Comparison of ENCODE assay signal across 18 cellular contexts in the genomic region with DNA sequence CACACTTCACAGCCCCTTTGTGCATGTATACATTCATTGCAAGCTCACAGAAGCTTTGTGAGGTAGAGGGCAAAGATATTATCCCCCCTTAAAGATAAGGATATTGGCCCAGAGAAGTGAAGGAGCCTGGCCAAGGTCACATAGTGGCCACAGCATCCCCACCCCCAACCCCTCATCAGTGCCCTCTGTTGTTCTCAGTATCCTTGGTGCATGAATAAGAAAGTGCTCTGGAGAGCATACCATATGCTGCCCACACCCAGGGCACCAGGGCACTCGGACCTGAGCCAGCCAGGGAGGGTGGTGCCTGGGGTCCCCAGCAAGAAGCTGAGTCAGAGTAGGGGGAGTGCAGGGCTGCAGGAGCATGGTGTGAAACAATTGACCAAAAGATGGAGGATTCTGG. TPM values are rescaled to one million over a fixed set of nuclear protein-coding genes. Genes with fewer than 3 reads are reported as not detected.
DNase-seq lines count a peak whose midpoint lies in the region; ATAC-seq, FAIRE-seq and TF ChIP-seq lines count a peak whose summit lies in the region.
"Had no signal": no experiment of that assay in that cellular context is flagged by ENCODE, and none has a peak within 500 bp of the region (broad histone marks: within the 10 kb centered on the region; RNA-seq: fewer than 3 reads in every experiment).

No MANE protein-coding gene starts in this region.

- H3K9me3 Mint-ChIP-seq in GM23338 (peaks cover 6% of the 10 kb centered on the region; the same call in 2 of the 3 replicates), astrocyte (ENCODE audit: unreplicated experiment) (peaks cover under 1% of the 10 kb centered on the region)
- H3K9me3 Mint-ChIP-seq: activated naive CD8-positive, alpha-beta T cell treated with anti-CD3 and anti-CD28 coated beads, Interleukin-2, amount 10 ng/mL, durations not matched to agents 7 days and 5 days; HFFc6 had no signal

- H3K36me3 ChIP-seq in GM23338 (ENCODE audit: insufficient read depth) (no peaks in the 10 kb centered on the region), astrocyte (ENCODE audit: insufficient read depth, low read length) (no peaks in the 10 kb centered on the region)
- H3K36me3 ChIP-seq: MG63, Peyer's patch had no signal

- H3K27ac ChIP-seq in GM23338 (ENCODE audit: low read depth) (peak overlapping the region; percentile 92), astrocyte (ENCODE audit: low read depth, low read length) (no peak overlapping the region)

- H4K20me1 ChIP-seq in GM23338 (replicated peaks; ENCODE audit: insufficient read depth) (no peaks in the 10 kb centered on the region; the same call in 1 of the 2 replicates), astrocyte (ENCODE audit: insufficient read depth, low read length) (no peaks in the 10 kb centered on the region)

- H3K4me1 Mint-ChIP-seq in GM23338 (peaks cover 68% of the 10 kb centered on the region), astrocyte (ENCODE audit: low read depth, unreplicated experiment) (peaks cover 67% of the 10 kb centered on the region)

- H3K27me3 Mint-ChIP-seq in GM23338 (ENCODE audit: insufficient read depth, low read depth, poor library complexity) = peaks cover 46% of the 10 kb centered on the region
- H3K27me3 Mint-ChIP-seq in astrocyte (ENCODE audit: low read depth, unreplicated experiment) = peaks cover 1% of the 10 kb centered on the region

- H3K9me2 ChIP-seq in GM23338 (ENCODE audit: insufficient read depth) = no peaks in the 10 kb centered on the region

- H3K79me2 ChIP-seq in GM23338 (replicated peaks; ENCODE audit: insufficient read depth) (0 out of 2 replicates have a peak, but pooled peaks cover 9% of the 10 kb centered on the region), astrocyte (ENCODE audit: insufficient read depth, low read length) (no peaks in the 10 kb centered on the region)

- H3K27ac Mint-ChIP-seq in GM23338 = peak overlapping the region; percentile 95
- peak overlapping the region; percentile 95 for H3K27ac Mint-ChIP-seq in astrocyte (ENCODE audit: unreplicated experiment)
- H3K27ac Mint-ChIP-seq: activated CD4-positive, alpha-beta T cell treated with anti-CD3 and anti-CD28 coated beads for 36 hours; HFFc6 had no signal

- peaks cover 52% of the 10 kb centered on the region for H3K4me1 ChIP-seq in GM23338 (ENCODE audit: insufficient read depth)
- H3K4me1 ChIP-seq in astrocyte (ENCODE audit: insufficient read depth, low read length) = peaks cover 51% of the 10 kb centered on the region

- no peak for FAIRE-seq in astrocyte (lab: Jason Lieb, UNC)

- H3K4me3 ChIP-seq in GM23338 = peak overlapping the region; percentile 86
- H3K4me3 ChIP-seq in astrocyte (ENCODE audit: insufficient read depth, low read depth, low read length) = no peak overlapping the region
- H3K4me3 ChIP-seq: MG63, Peyer's patch had no signal

- peak overlapping the region; percentile 69; the same call in 2 of the 3 replicates for H3K4me3 Mint-ChIP-seq in GM23338
- peak overlapping the region; percentile 86 for H3K4me3 Mint-ChIP-seq in astrocyte (ENCODE audit: unreplicated experiment)
- H3K4me3 Mint-ChIP-seq: activated CD4-positive, alpha-beta T cell treated with anti-CD3 and anti-CD28 coated beads for 36 hours; activated naive CD8-positive, alpha-beta T cell treated with anti-CD3 and anti-CD28 coated beads, Interleukin-2, amount 10 ng/mL, durations not matched to agents 7 days and 5 days had no signal

- H3K4me2 ChIP-seq in GM23338 = peak overlapping the region; percentile 76
- peak overlapping the region; percentile 72 for H3K4me2 ChIP-seq in astrocyte (ENCODE audit: low read length)

- no peak overlapping the region for H3K9ac ChIP-seq in astrocyte (ENCODE audit: low read length)

- no peaks in the 10 kb centered on the region for H3K9me3 ChIP-seq in astrocyte (ENCODE audit: insufficient read depth, low read depth, low read length)
- H3K9me3 ChIP-seq: MG63 had no signal

- H2AFZ ChIP-seq in GM23338 (no peak overlapping the region), astrocyte (ENCODE audit: low read depth, low read length) (no peak overlapping the region)

- H3K27me3 ChIP-seq in GM23338 (ENCODE audit: insufficient read depth) (peaks cover 32% of the 10 kb centered on the region), astrocyte (ENCODE audit: insufficient read depth, low read length) (peaks cover 9% of the 10 kb centered on the region)
- H3K27me3 ChIP-seq: MG63, Peyer's patch had no signal

- no peak for TF ChIP-seq CTCF in GM23338 (conservative IDR thresholded peaks at IDR 0.05; ENCODE audit: low read depth in 2 of 2)
- no peak for TF ChIP-seq CTCF in astrocyte (IDR thresholded peaks at IDR 0.05; ENCODE audit: insufficient read depth, low read depth, low read length)

- ATAC-seq in GM23338 (no peak), GM21423 (IDR thresholded peaks at IDR 0.05; ENCODE audit: unreplicated experiment) (no peak), HG02678 (IDR thresholded peaks at IDR 0.05; ENCODE audit: unreplicated experiment) (no peak), GM19467 (IDR thresholded peaks at IDR 0.05; ENCODE audit: unreplicated experiment) (no peak)
- ATAC-seq: activated CD4-positive, alpha-beta T cell treated with anti-CD3 and anti-CD28 coated beads for 36 hours had no signal

- H3F3A ChIP-seq in GM23338 (replicated peaks; ENCODE audit: low read depth) = peaks cover 12% of the 10 kb centered on the region; the same call in 1 of the 2 replicates

- peaks cover 10% of the 10 kb centered on the region for H3K36me3 Mint-ChIP-seq in GM23338 (ENCODE audit: low read depth)
- peaks cover 18% of the 10 kb centered on the region for H3K36me3 Mint-ChIP-seq in astrocyte (ENCODE audit: low read depth, unreplicated experiment)
- H3K36me3 Mint-ChIP-seq: activated naive CD8-positive, alpha-beta T cell treated with anti-CD3 and anti-CD28 coated beads, Interleukin-2, amount 10 ng/mL, durations not matched to agents 7 days and 5 days had no signal

- peak; percentile 46 for DNase-seq in GM23338 (ENCODE audit: low spot score)
- DNase-seq in astrocyte (ENCODE audit: low read depth) = no peak
- peak; percentile 63 for DNase-seq in islet precursor cell
- DNase-seq in renal cortical epithelial cell (ENCODE audit: low read depth) = peak; percentile 49
- DNase-seq in nucleus accumbens (lab: John Stamatoyannopoulos, UW) = no peak
- DNase-seq: activated CD4-positive, alpha-beta T cell treated with anti-CD3 and anti-CD28 coated beads for 36 hours; activated naive CD8-positive, alpha-beta T cell treated with anti-CD3 and anti-CD28 coated beads, Interleukin-2, amount 10 ng/mL, durations not matched to agents 7 days and 5 days; central memory CD4-positive, alpha-beta T cell; HFFc6; hypothalamus; MG63; NCI-H2081 treated with DMSO at 0.1 percent for 48 hours; NCI-H526 treated with DMSO at 0.1 percent for 48 hours; Peyer's patch had no signal

TF ChIP-seq in GM23338, 12 proteins besides CTCF, POLR2A, EP300 and RAD21:
- no peak for TF ChIP-seq REST (IDR thresholded peaks at IDR 0.05; ENCODE audit: unreplicated experiment)
- no peak for TF ChIP-seq JUNB (IDR thresholded peaks at IDR 0.05; ENCODE audit: unreplicated experiment)
- no peak for TF ChIP-seq ETS1 (IDR thresholded peaks at IDR 0.05)
- TF ChIP-seq CREB1 (CRISPR knock-in tag; IDR thresholded peaks at IDR 0.05; ENCODE audit: low read depth) = no peak
- no peak for TF ChIP-seq NANOG (IDR thresholded peaks at IDR 0.05; ENCODE audit: borderline replicate concordance)
- no peak for TF ChIP-seq STAT1 (IDR thresholded peaks at IDR 0.05; ENCODE audit: unreplicated experiment)
- no peak for TF ChIP-seq ZNF114 (CRISPR knock-in tag; IDR thresholded peaks at IDR 0.05)

RNA-seq across cellular contexts. Expression of gene DYSF, which starts 3.3 kb away (rescaled TPM):
- total RNA-seq in GM23338 (2014; rRNA removed; shearing (Covaris generic)) = 18.0 and 21.3 TPM in 2 replicates
- polyA plus RNA-seq in GM23338 (2016; fragmentation: Nextera tagmentation; extraction: Ambion mirVana) = 6.4 and 7.3 TPM in 2 replicates
- total RNA-seq in astrocyte (123 and 140 TPM in 2 replicates), renal cortical epithelial cell (10.2 and 20.1 TPM in 2 replicates)
- total RNA-seq: T-helper 2 cell treated with Interferon-gamma antibody and Interleukin-4, amounts not matched to agents 100 ng/mL and 5 ng/mL, for 36 hours had no signal

Comparison
In these comparisons a context has a peak if more than half of its experiments do, and no peak if none do; other contexts are left out.
1. DNase-seq: peak in GM23338 (single experiment), islet precursor cell (single experiment) and renal cortical epithelial cell (single experiment); none in astrocyte (single experiment) and nucleus accumbens (0 of 56).